Comparison of ENCODE assay signal across 16 cellular contexts in the genomic region with DNA sequence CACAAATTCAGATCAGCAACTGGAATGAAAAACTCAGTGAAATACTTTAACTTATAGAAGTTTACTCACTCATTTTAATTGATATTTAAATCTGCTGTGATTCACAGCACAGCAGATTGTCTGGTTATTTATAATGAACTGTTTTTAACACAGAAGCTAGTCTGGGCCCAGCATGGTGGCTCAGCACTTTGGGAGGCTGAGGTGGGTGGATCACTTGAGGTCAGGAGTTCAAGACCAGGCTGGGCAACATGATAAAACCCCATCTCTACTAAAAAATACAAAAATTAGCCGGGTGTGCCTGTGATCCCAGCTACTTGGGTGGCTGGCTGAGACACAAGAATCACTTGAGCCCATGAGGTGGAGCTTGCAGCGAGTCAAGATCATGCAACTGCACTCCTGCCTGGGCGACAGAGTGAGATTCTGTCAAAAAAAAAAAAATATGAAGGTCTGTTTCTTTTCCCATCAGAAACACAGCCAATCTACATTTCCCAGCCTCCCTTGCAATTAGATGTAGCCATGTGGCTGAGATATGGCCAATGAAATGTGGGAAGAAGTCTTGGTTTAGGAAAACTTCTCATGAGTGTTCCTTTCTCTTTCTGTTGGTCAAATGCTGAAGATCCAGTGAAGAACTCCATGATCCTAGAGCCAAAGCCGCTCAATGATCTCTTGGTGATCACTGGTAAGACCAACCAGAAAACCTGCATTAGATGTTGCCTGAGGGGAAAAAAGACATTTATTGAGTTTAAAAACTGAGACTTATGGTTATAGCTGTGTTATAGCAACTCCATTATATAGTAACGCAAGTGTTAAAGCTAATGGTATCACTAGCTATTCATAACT. TPM values are rescaled to one million over a fixed set of nuclear protein-coding genes. Genes with fewer than 3 reads are reported as not detected.
DNase-seq lines count a peak whose midpoint lies in the region; ATAC-seq and TF ChIP-seq lines count a peak whose summit lies in the region.
"Had no signal": no experiment of that assay in that cellular context is flagged by ENCODE, and none has a peak within 500 bp of the region (broad histone marks: within the 10 kb centered on the region; RNA-seq: fewer than 3 reads in every experiment).

No MANE protein-coding gene starts in this region.

- intact Hi-C loops in activated CD4-positive, alpha-beta T cell treated with anti-CD3 and anti-CD28 coated beads for 36 hours (cut with DNase I, micrococcal nuclease) = loop anchor here in 1 of 2 experiments (5.0 kb wide), 1 partner anchor 204 kb away; a partner anchor contains a TSS
- intact Hi-C loops in PC-9 (cut with micrococcal nuclease; ENCODE audit: unreplicated experiment) = no loop called here
- intact Hi-C loops in right lobe of liver (cut with DNase I) = no loop called here

- H3K9me3 Mint-ChIP-seq in activated CD4-positive, alpha-beta T cell treated with anti-CD3 and anti-CD28 coated beads for 36 hours (ENCODE audit: low read depth) = no peaks in the 10 kb centered on the region
- peaks cover 0 to 7% (median 0%) of the 10 kb centered on the region in 5 donors for H3K9me3 Mint-ChIP-seq in CD8-positive, alpha-beta memory T cell
- H3K9me3 Mint-ChIP-seq: HFFc6 had no signal

- 0 out of 2 replicates have a peak overlapping the region, but pooled peaks have one; percentile 87 for H3K4me2 ChIP-seq in PC-9
- H3K4me2 ChIP-seq: BLaER1 had no signal

- H3K36me3 ChIP-seq in CD8-positive, alpha-beta memory T cell (ENCODE audit: insufficient read depth, low read length) = no peaks in the 10 kb centered on the region
- H3K36me3 ChIP-seq in PC-9 (ENCODE audit: low read depth) = no peaks in the 10 kb centered on the region
- no peaks in the 10 kb centered on the region for H3K36me3 ChIP-seq in right lobe of liver
- H3K36me3 ChIP-seq: BLaER1, HAP-1 had no signal

- WGBS in right lobe of liver (ENCODE audit: insufficient coverage, low coverage, low lambda C conversion rate, missing lambda C conversion rate) = 88% methylated on average over 4 of the region's 5 CpGs

- peaks cover 30% of the 10 kb centered on the region for H3K4me1 ChIP-seq in CD8-positive, alpha-beta memory T cell (ENCODE audit: insufficient read depth, low read length)
- peaks cover 42% of the 10 kb centered on the region for H3K4me1 ChIP-seq in PC-9 (replicated peaks; ENCODE audit: insufficient read depth)
- peaks cover 0 to 13% (median 0%) of the 10 kb centered on the region in 4 donors for H3K4me1 ChIP-seq in right lobe of liver

- TF ChIP-seq CTCF in PC-9 (conservative IDR thresholded peaks at IDR 0.05) (no peak), right lobe of liver (IDR thresholded peaks at IDR 0.05) (no peak)

- peaks cover 17% of the 10 kb centered on the region for H3K27me3 ChIP-seq in CD8-positive, alpha-beta memory T cell (ENCODE audit: insufficient read depth, low read length, poor library complexity, severe bottlenecking)
- H3K27me3 ChIP-seq in PC-9 (ENCODE audit: insufficient read depth, low read depth) = no peaks in the 10 kb centered on the region
- peaks cover 0 to 46% of the 10 kb centered on the region in 2 donors for H3K27me3 ChIP-seq in right lobe of liver

- peaks cover 46% of the 10 kb centered on the region for H3F3A ChIP-seq in PC-9 (ENCODE audit: insufficient read depth, low read depth)

- no peak overlapping the region for H3K4me3 ChIP-seq in CD8-positive, alpha-beta memory T cell (ENCODE audit: low read length)
- H3K4me3 ChIP-seq in PC-9 (no peak overlapping the region), right lobe of liver (no peak overlapping the region)
- H3K4me3 ChIP-seq: BLaER1, GM23248, HAP-1 had no signal

- CTCF ChIA-PET in activated CD4-positive, alpha-beta T cell treated with anti-CD3 and anti-CD28 coated beads for 36 hours (lab: Charles Lee) = interaction anchor here (0.5 to 1.4 kb wide), 4 partner anchors 163 to 262 kb away, joined by 3 to 5 read pairs (median 4); no protein-coding TSS in a partner anchor
- CTCF ChIA-PET in CD8-positive, alpha-beta memory T cell (lab: Charles Lee) = interaction anchor here (1.3 to 7.1 kb wide), 4 partner anchors 8 to 793 kb away, joined by 3 to 32 read pairs (median 18); a partner anchor contains a TSS
- CTCF ChIA-PET in PC-9 (lab: Charles Lee) = interaction anchor here (0.6 kb wide), 1 partner anchor 9 kb away, joined by 3 read pairs; no protein-coding TSS in a partner anchor

- H3K27me3 Mint-ChIP-seq in activated CD4-positive, alpha-beta T cell treated with anti-CD3 and anti-CD28 coated beads for 36 hours = peaks cover 10% of the 10 kb centered on the region
- H3K27me3 Mint-ChIP-seq in CD8-positive, alpha-beta memory T cell = peaks cover 27 to 38% of the 10 kb centered on the region in 2 donors

- H3K79me2 ChIP-seq in PC-9 (ENCODE audit: low read depth) = no peaks in the 10 kb centered on the region

- peaks cover 40% of the 10 kb centered on the region for H3K4me1 Mint-ChIP-seq in activated CD4-positive, alpha-beta T cell treated with anti-CD3 and anti-CD28 coated beads for 36 hours
- H3K4me1 Mint-ChIP-seq in CD8-positive, alpha-beta memory T cell = peaks cover 39 to 56% (median 54%) of the 10 kb centered on the region in 3 donors

- H3K36me3 Mint-ChIP-seq in activated CD4-positive, alpha-beta T cell treated with anti-CD3 and anti-CD28 coated beads for 36 hours (ENCODE audit: low read depth) = peaks cover 2% of the 10 kb centered on the region
- no peaks in the 10 kb centered on the region for H3K36me3 Mint-ChIP-seq in CD8-positive, alpha-beta memory T cell

- no peaks in the 10 kb centered on the region for H3K9me2 ChIP-seq in PC-9 (ENCODE audit: insufficient read depth)

- peak; percentile 20 for DNase-seq in activated CD4-positive, alpha-beta T cell treated with anti-CD3 and anti-CD28 coated beads for 36 hours
- DNase-seq in activated CD4-positive, alpha-beta T cell treated with anti-CD3 and anti-CD28 coated beads, Interleukin-2, amount 50 U/mL, for 1 hour = no peak
- no peak for DNase-seq in CD8-positive, alpha-beta memory T cell
- DNase-seq in HUDEP-2 (lab: John Stamatoyannopoulos, UW; ENCODE audit: unreplicated experiment in 76 of 76) (peak in 42 of 76 experiments; percentile 17 to 72 (median 45)), PC-9 (no peak), right lobe of liver (no peak), NCI-H1417 (lab: John Stamatoyannopoulos, UW) (no peak), kidney glomerular epithelial cell (lab: John Stamatoyannopoulos, UW) (no peak)
- DNase-seq: 8988T; Calu3; CD4-positive, alpha-beta memory T cell; GM23248; HFFc6 had no signal

- H3K9me3 ChIP-seq in CD8-positive, alpha-beta memory T cell (ENCODE audit: low read length) = no peaks in the 10 kb centered on the region
- H3K9me3 ChIP-seq in PC-9 (ENCODE audit: insufficient read depth, low read depth) (no peaks in the 10 kb centered on the region), right lobe of liver (no peaks in the 10 kb centered on the region)
- H3K9me3 ChIP-seq: BLaER1, HAP-1 had no signal

- H4K20me1 ChIP-seq in PC-9 (ENCODE audit: insufficient read depth) = no peaks in the 10 kb centered on the region

- H2AFZ ChIP-seq in PC-9 = no peak overlapping the region

- no peak for TF ChIP-seq POLR2A in right lobe of liver (IDR thresholded peaks at IDR 0.05)

- no peak for ATAC-seq in activated CD4-positive, alpha-beta T cell treated with anti-CD3 and anti-CD28 coated beads for 36 hours
- no peak for ATAC-seq in right lobe of liver

- no peak overlapping the region for H3K27ac Mint-ChIP-seq in activated CD4-positive, alpha-beta T cell treated with anti-CD3 and anti-CD28 coated beads for 36 hours
- H3K27ac Mint-ChIP-seq in CD8-positive, alpha-beta memory T cell = no peak overlapping the region
- H3K27ac Mint-ChIP-seq: CD14-positive monocyte, HFFc6 had no signal

- BruUV-seq in PC-9 (replicated peaks; lab: Mats Ljungman, UMichigan) = no TSS peak

- H3K4me3 Mint-ChIP-seq in activated CD4-positive, alpha-beta T cell treated with anti-CD3 and anti-CD28 coated beads for 36 hours = no peak overlapping the region
- peak overlapping the region in 1 of 7 donors; percentile 35 for H3K4me3 Mint-ChIP-seq in CD8-positive, alpha-beta memory T cell

- peak overlapping the region; percentile 28 for H3K27ac ChIP-seq in CD8-positive, alpha-beta memory T cell (ENCODE audit: low read depth, low read length)
- H3K27ac ChIP-seq in PC-9 (no peak overlapping the region), right lobe of liver (no peak overlapping the region)
- H3K27ac ChIP-seq: BLaER1, GM23248 had no signal

- POLR2A ChIA-PET in activated CD4-positive, alpha-beta T cell treated with anti-CD3 and anti-CD28 coated beads for 36 hours (lab: Charles Lee) = interaction anchor here (0.7 kb wide), 1 partner anchor 98 kb away, joined by 3 read pairs; no protein-coding TSS in a partner anchor
- POLR2A ChIA-PET in CD8-positive, alpha-beta memory T cell (lab: Charles Lee) = interaction anchor here (0.6 to 1.2 kb wide), 4 partner anchors 8 to 235 kb away, joined by 3 to 10 read pairs (median 3); no protein-coding TSS in a partner anchor
- POLR2A ChIA-PET in PC-9 (lab: Charles Lee; ENCODE audit: unreplicated experiment) = interaction anchor here (0.6 to 0.7 kb wide), 2 partner anchors 134 to 174 kb away, joined by 3 to 4 read pairs; a partner anchor contains a TSS

RNA-seq across cellular contexts. Expression of a gene that starts 31.3 kb away (rescaled TPM):
- total RNA-seq in activated CD4-positive, alpha-beta T cell treated with anti-CD3 and anti-CD28 coated beads for 36 hours = 10 to 100 TPM; 62.5 to 62.8 TPM
- total RNA-seq in CD8-positive, alpha-beta memory T cell = 10 to 100 TPM; 36.4 to 38.7 TPM
- 174 TPM for polyA plus RNA-seq in CD8-positive, alpha-beta memory T cell
- total RNA-seq in PC-9 (2021) (28.7 and 32.9 TPM in 2 replicates), right lobe of liver (10 to 100 TPM in 5 of 6 experiments, 1 to 10 TPM in 1; 7.7 to 21.6 (median 15.4) TPM)

RNA-seq across cellular contexts. Expression of a gene that starts 49.2 kb away (rescaled TPM):
- total RNA-seq in activated CD4-positive, alpha-beta T cell treated with anti-CD3 and anti-CD28 coated beads for 36 hours = 10 to 100 TPM; 13.6 to 14.7 TPM
- total RNA-seq in CD8-positive, alpha-beta memory T cell = 10 to 100 TPM; 18.0 to 19.0 TPM
- 6.8 TPM for polyA plus RNA-seq in CD8-positive, alpha-beta memory T cell
- 20.7 and 23.4 TPM in 2 replicates for total RNA-seq in PC-9 (2021)
- 1 to 10 TPM; 1.9 to 5.3 (median 3.7) TPM for total RNA-seq in right lobe of liver

Comparison
In these comparisons a context has a peak if more than half of its experiments do, and no peak if none do; other contexts are left out.
1. DNase-seq: peak in activated CD4-positive, alpha-beta T cell treated with anti-CD3 and anti-CD28 coated beads for 36 hours (single experiment) and HUDEP-2 (42 of 76); none in activated CD4-positive, alpha-beta T cell treated with anti-CD3 and anti-CD28 coated beads, Interleukin-2, amount 50 U/mL, for 1 hour (single experiment), CD8-positive, alpha-beta memory T cell (0 of 5), PC-9 (0 of 2), right lobe of liver (0 of 3), NCI-H1417 (0 of 3) and kidney glomerular epithelial cell (single experiment).